10 cellular contexts compared by ENCODE assay signal in genomic region chr10:71849461-71849908, GRCh38. TPM values are rescaled to one million over a fixed set of nuclear protein-coding genes. Genes with fewer than 3 reads are reported as not detected.
DNase-seq lines count a peak whose midpoint lies in the region; ATAC-seq and TF ChIP-seq lines count a peak whose summit lies in the region.
"Had no signal": no experiment of that assay in that cellular context is flagged by ENCODE, and none has a peak within 500 bp of the region (broad histone marks: within the 10 kb centered on the region; RNA-seq: fewer than 3 reads in every experiment).

No MANE protein-coding gene starts in this region.

- H3K27me3 ChIP-seq in left ventricle myocardium inferior (ENCODE audit: low read depth) (no peaks in the 10 kb centered on the region), mammary epithelial cell (ENCODE audit: insufficient read depth, low read length) (no peaks in the 10 kb centered on the region), muscle layer of colon (ENCODE audit: control insufficient read depth in 1 of 2, insufficient read depth in 2 of 2, low read length in 2 of 2) (no peaks in the 10 kb centered on the region), aorta (ENCODE audit: control insufficient read depth in 1 of 2, insufficient read depth in 2 of 2, low read length in 1 of 2) (no peaks in the 10 kb centered on the region)

- H3K4me2 ChIP-seq in mammary epithelial cell (ENCODE audit: insufficient read depth, low read depth, low read length), result peak overlapping the region; percentile 88

- BruUV-seq in mammary epithelial cell (replicated peaks; lab: Mats Ljungman, UMichigan), result no TSS peak

- no peaks in the 10 kb centered on the region for H3K9me3 ChIP-seq in left ventricle myocardium inferior (replicated peaks)
- no peaks in the 10 kb centered on the region for H3K9me3 ChIP-seq in mammary epithelial cell (replicated peaks; ENCODE audit: insufficient read depth, low read length)
- no peaks in the 10 kb centered on the region for H3K9me3 ChIP-seq in muscle layer of colon (ENCODE audit: low read length)
- H3K9me3 ChIP-seq in aorta (ENCODE audit: control insufficient read depth, low read length), result no peaks in the 10 kb centered on the region

- dilution Hi-C loops in mammary epithelial cell (cut with HindIII; ENCODE audit: low sequenced_read_pairs), result loop anchor here (5.0 kb wide), 1 partner anchor 58 kb away; no protein-coding TSS in a partner anchor

- H3K27ac ChIP-seq in left ventricle myocardium inferior (replicated peaks) (no peak overlapping the region), mammary epithelial cell (ENCODE audit: insufficient read depth, low read depth, low read length) (peak overlapping the region; percentile 87), muscle layer of colon (ENCODE audit: low read depth, low read length) (no peak overlapping the region), aorta (ENCODE audit: low read depth in 1 of 2, low read length in 2 of 2) (no peak overlapping the region)

- WGBS in mammary epithelial cell (ENCODE audit: low coverage, missing lambda C conversion rate), result 97% methylated on average over 17 of the region's 17 CpGs
- 89 to 90% methylated on average over 17 of the region's 17 CpGs for WGBS in aorta, 2 donors

- H3K4me3 ChIP-seq in left ventricle myocardium inferior, result peak overlapping the region; percentile 99
- H3K4me3 ChIP-seq in mammary epithelial cell (replicated peaks in 1 of 3; ENCODE audit: insufficient read depth in 1 of 3, low read depth in 2 of 3, low read length in 3 of 3), result peak overlapping the region; percentile 84 to 100 (median 90)
- peak overlapping the region; percentile 27 to 98 for H3K4me3 ChIP-seq in muscle layer of colon (ENCODE audit: low read depth in 1 of 2, low read length in 2 of 2)
- H3K4me3 ChIP-seq in aorta (ENCODE audit: low read length in 2 of 2), result no peak overlapping the region

- peaks cover 65% of the 10 kb centered on the region for H3K79me2 ChIP-seq in mammary epithelial cell (ENCODE audit: insufficient read depth, low read length)

- no peaks in the 10 kb centered on the region for H4K20me1 ChIP-seq in mammary epithelial cell (ENCODE audit: insufficient read depth, low read length)

- H3K9ac ChIP-seq in mammary epithelial cell (ENCODE audit: insufficient read depth, low read length) (peak overlapping the region; percentile 93), muscle layer of colon (ENCODE audit: low read length) (no peak overlapping the region)

- H3K4me1 ChIP-seq in left ventricle myocardium inferior (peaks cover 73% of the 10 kb centered on the region), mammary epithelial cell (ENCODE audit: insufficient read depth, low read length) (peaks cover 13% of the 10 kb centered on the region), muscle layer of colon (ENCODE audit: insufficient read depth, low read length) (peaks cover 52% of the 10 kb centered on the region), aorta (ENCODE audit: control insufficient read depth in 1 of 2, insufficient read depth in 2 of 2, low read length in 2 of 2) (peaks cover 0 to 2% of the 10 kb centered on the region in 2 donors)

- DNase-seq in left ventricle myocardium inferior, result no peak
- no peak for DNase-seq in left ventricle myocardium superior
- DNase-seq in mammary epithelial cell, result no peak
- DNase-seq in aorta, result peak; percentile 41 to 43
- no peak for DNase-seq in occipital lobe (lab: John Stamatoyannopoulos, UW)
- DNase-seq: NCI-H2081 treated with DMSO at 0.1 percent for 48 hours; stimulated activated naive CD4-positive, alpha-beta T cell treated with Interleukin-2 at 50 U/mL for 16 hours had no signal

- CTCF ChIA-PET in mammary epithelial cell (lab: Charles Lee; ENCODE audit: low non-redundant PET), result no interaction called here

- in situ Hi-C loops in mammary epithelial cell (cut with MboI; ENCODE audit: low sequenced_read_pairs in 2 of 2), result no loop called here

- ATAC-seq in left ventricle myocardium superior (no peak), aorta (ENCODE audit: low FRiP score) (no peak), HG03097 (IDR thresholded peaks at IDR 0.05; ENCODE audit: low FRiP score, unreplicated experiment) (no peak), GM18502 (IDR thresholded peaks at IDR 0.05; ENCODE audit: poor library complexity, unreplicated experiment) (no peak)

- H3K36me3 ChIP-seq in left ventricle myocardium inferior (no peaks in the 10 kb centered on the region), mammary epithelial cell (ENCODE audit: insufficient read depth, low read length) (no peaks in the 10 kb centered on the region), muscle layer of colon (ENCODE audit: insufficient read depth, low read length) (no peaks in the 10 kb centered on the region), aorta (ENCODE audit: control insufficient read depth in 1 of 2, insufficient read depth in 2 of 2, low read length in 1 of 2) (no peaks in the 10 kb centered on the region)

- intact Hi-C loops in left ventricle myocardium inferior (cut with micrococcal nuclease), result no loop called here
- intact Hi-C loops in left ventricle myocardium superior (cut with micrococcal nuclease), result no loop called here
- intact Hi-C loops in mammary epithelial cell (cut with micrococcal nuclease), result no loop called here
- intact Hi-C loops in aorta (cut with DNase I), result no loop called here

- H2AFZ ChIP-seq in mammary epithelial cell (ENCODE audit: low read depth, low read length), result no peak overlapping the region

- no peak for TF ChIP-seq CTCF in left ventricle myocardium inferior (IDR thresholded peaks at IDR 0.05; ENCODE audit: borderline replicate concordance)
- no peak for TF ChIP-seq CTCF in mammary epithelial cell (conservative IDR thresholded peaks at IDR 0.05 in 1 of 2, IDR thresholded peaks at IDR 0.05 in 1 of 2; ENCODE audit: extremely low read depth in 1 of 2, insufficient read depth in 1 of 2, low read depth in 1 of 2, low read length in 2 of 2)

RNA-seq across cellular contexts. Expression of gene PSAP, which starts 1.6 kb away (rescaled TPM):
- total RNA-seq in left ventricle myocardium inferior, result 1,672 TPM
- 1,798 TPM for total RNA-seq in left ventricle myocardium superior
- 1,000 to 10,000 TPM in 1 of 2 donors, 100 to 1,000 TPM in 1; 655 to 1,757 TPM for total RNA-seq in mammary epithelial cell
- 864 TPM for polyA plus RNA-seq in mammary epithelial cell
- polyA minus RNA-seq in mammary epithelial cell, result 764 TPM
- 1,000 to 10,000 TPM in 1 of 2 donors, 100 to 1,000 TPM in 1; 995 to 1,176 TPM for total RNA-seq in aorta
- polyA plus RNA-seq in aorta, result 1,000 to 10,000 TPM in 1 of 2 donors, 100 to 1,000 TPM in 1; 698 to 1,028 TPM
- total RNA-seq in occipital lobe, result 385 TPM

Comparison
In these comparisons a context has a peak if more than half of its experiments do, and no peak if none do; other contexts are left out.
1. DNase-seq: peak in aorta (2 of 2); none in left ventricle myocardium inferior (single experiment), left ventricle myocardium superior (single experiment), mammary epithelial cell (single experiment) and occipital lobe (single experiment).
2. H3K4me3 ChIP-seq: peak in left ventricle myocardium inferior (single experiment), mammary epithelial cell (3 of 3) and muscle layer of colon (2 of 2); none in aorta (0 of 2).